In genomic region chr10:130647341-130647740, GRCh38 we compare ENCODE assay signal across 18 cellular contexts.
"Had no signal": no experiment of that assay in that cellular context is flagged by ENCODE, and none has a peak within 500 bp of the region (broad histone marks: within the 10 kb centered on the region; RNA-seq: fewer than 3 reads in every experiment).

No MANE protein-coding gene starts in this region.

- H3K4me1 ChIP-seq: SJCRH30 had no signal

- H3K4me2 ChIP-seq: KMS-11 had no signal

- H3K9ac ChIP-seq: KMS-11 had no signal

- H3K27ac ChIP-seq: HL-60, KMS-11, SJCRH30 had no signal

- H3K36me3 ChIP-seq: SJCRH30 had no signal

- H3K27me3 ChIP-seq: SJCRH30 had no signal

- ATAC-seq: K562, SK-N-SH treated with all-trans-retinoic acid at 6 μM for 48 hours had no signal

- H3K9me3 ChIP-seq: SJCRH30 had no signal

- H3K4me3 ChIP-seq: K562, SJCRH30 had no signal

- DNase-seq: Kasumi-1, MM.1S, NCI-H1092 treated with DMSO at 0.1 percent for 48 hours, NCI-H1436 treated with DMSO at 0.1 percent for 48 hours, NCI-H1694, NCI-H187 treated with DMSO at 0.1 percent for 48 hours, NCI-H2029 treated with DMSO at 0.1 percent for 48 hours, NCI-H2227 treated with DMSO at 0.1 percent for 48 hours, NCI-H524, NCI-H526 treated with DMSO at 0.1 percent for 48 hours, NCI-H748 treated with DMSO at 0.1 percent for 48 hours, RPMI8226, SHP77 treated with DMSO at 0.1 percent for 48 hours, SJCRH30 had no signal
